1 cellular context compared by ENCODE assay signal in genomic region chr19:6728346-6728745, GRCh38.
TF ChIP-seq lines count a peak whose summit lies in the region.

No MANE protein-coding gene starts in this region.

TF ChIP-seq in endothelial cell of umbilical vein, 7 proteins besides CTCF, POLR2A, EP300 and RAD21:
- no peak for TF ChIP-seq POLR2AphosphoS5 (IDR thresholded peaks at IDR 0.05; ENCODE audit: insufficient read depth, low read depth, low read length)
- no peak for TF ChIP-seq MYC (IDR thresholded peaks at IDR 0.05; ENCODE audit: low read depth, low read length)
- TF ChIP-seq MAX (IDR thresholded peaks at IDR 0.05; ENCODE audit: insufficient read depth, insufficient read length), result no peak
- TF ChIP-seq FOS (IDR thresholded peaks at IDR 0.05; ENCODE audit: borderline replicate concordance, insufficient read depth, low read length), result no peak
- no peak for TF ChIP-seq JUN (IDR thresholded peaks at IDR 0.05; ENCODE audit: borderline replicate concordance, insufficient read depth, insufficient read length, low read depth)
- no peak for TF ChIP-seq GATA2 (IDR thresholded peaks at IDR 0.05; ENCODE audit: insufficient read depth, insufficient read length, low read depth, low read length)
- no peak for TF ChIP-seq EZH2 (IDR thresholded peaks at IDR 0.05; ENCODE audit: borderline replicate concordance, low read depth, low read length, severe bottlenecking)
